In genomic region chr4:57080781-57081650, GRCh38 we compare ENCODE assay signal across 9 cellular contexts. TPM values are rescaled to one million over a fixed set of nuclear protein-coding genes. Genes with fewer than 3 reads are reported as not detected.
DNase-seq lines count a peak whose midpoint lies in the region; ATAC-seq and TF ChIP-seq lines count a peak whose summit lies in the region.
"Had no signal": no experiment of that assay in that cellular context is flagged by ENCODE, and none has a peak within 500 bp of the region (broad histone marks: within the 10 kb centered on the region; RNA-seq: fewer than 3 reads in every experiment).

No MANE protein-coding gene starts in this region.

- H3K27ac ChIP-seq in layer of hippocampus (ENCODE audit: low read depth, low read length) (peak overlapping the region; percentile 59), subcutaneous abdominal adipose tissue (ENCODE audit: low read depth, low read length) (peak overlapping the region; percentile 71)

- CTCF ChIA-PET in activated CD8-positive, alpha-beta T cell treated with anti-CD3 and anti-CD28 coated beads, Interleukin-2, amount 10 ng/mL, durations not matched to agents 7 days and 5 days (lab: Charles Lee) = interaction anchor here (1.3 kb wide), 1 partner anchor 82 kb away, joined by 4 read pairs; no protein-coding TSS in a partner anchor

- H3K27me3 Mint-ChIP-seq in activated CD8-positive, alpha-beta T cell treated with anti-CD3 and anti-CD28 coated beads, Interleukin-2, amount 10 ng/mL, durations not matched to agents 7 days and 5 days (ENCODE audit: low read depth) = peaks cover 29% of the 10 kb centered on the region

- no peaks in the 10 kb centered on the region for H3K36me3 ChIP-seq in subcutaneous abdominal adipose tissue (ENCODE audit: control insufficient read depth in 5 of 5, insufficient read depth in 5 of 5, low read length in 5 of 5)
- H3K36me3 ChIP-seq in HAP-1 (replicated peaks) = no peaks in the 10 kb centered on the region

- H3K36me3 Mint-ChIP-seq in activated CD8-positive, alpha-beta T cell treated with anti-CD3 and anti-CD28 coated beads, Interleukin-2, amount 10 ng/mL, durations not matched to agents 7 days and 5 days (ENCODE audit: low read depth) = no peaks in the 10 kb centered on the region

- H3K4me1 ChIP-seq in subcutaneous abdominal adipose tissue (ENCODE audit: control insufficient read depth in 5 of 5, insufficient read depth in 5 of 5, low read length in 5 of 5) = peaks cover 2 to 38% (median 8%) of the 10 kb centered on the region in 5 donors
- no peaks in the 10 kb centered on the region for H3K4me1 ChIP-seq in HAP-1

- POLR2A ChIA-PET in activated CD8-positive, alpha-beta T cell treated with anti-CD3 and anti-CD28 coated beads, Interleukin-2, amount 10 ng/mL, durations not matched to agents 7 days and 5 days (lab: Charles Lee) = no interaction called here

- H3K4me1 Mint-ChIP-seq in activated CD8-positive, alpha-beta T cell treated with anti-CD3 and anti-CD28 coated beads, Interleukin-2, amount 10 ng/mL, durations not matched to agents 7 days and 5 days (ENCODE audit: low read depth) = no peaks in the 10 kb centered on the region
- H3K4me1 Mint-ChIP-seq: activated CD4-positive, alpha-beta memory T cell treated with anti-CD3 and anti-CD28 coated beads, Interleukin-2, amount 10 ng/mL, durations not matched to agents 7 days and 5 days had no signal

- in situ Hi-C loops in HAP-1 (cut with MboI; ENCODE audit: low sequenced_read_pairs) = no loop called here

- no peak for TF ChIP-seq CTCF in cardiac fibroblast (IDR thresholded peaks at IDR 0.05; ENCODE audit: low read depth, low read length)

- H3K4me3 Mint-ChIP-seq in activated CD8-positive, alpha-beta T cell treated with anti-CD3 and anti-CD28 coated beads, Interleukin-2, amount 10 ng/mL, durations not matched to agents 7 days and 5 days = no peak overlapping the region
- H3K4me3 Mint-ChIP-seq: activated CD4-positive, alpha-beta memory T cell treated with anti-CD3 and anti-CD28 coated beads, Interleukin-2, amount 10 ng/mL, durations not matched to agents 7 days and 5 days had no signal

- ATAC-seq in GM19351 (IDR thresholded peaks at IDR 0.05; ENCODE audit: unreplicated experiment) = no peak
- ATAC-seq in activated CD8-positive, alpha-beta T cell treated with anti-CD3 and anti-CD28 coated beads, Interleukin-2, amount 10 ng/mL, durations not matched to agents 7 days and 5 days = no peak

- DNase-seq in HPDE6-E6E7 (ENCODE audit: extremely low spot score) = peak; percentile 87
- DNase-seq in cardiac fibroblast (ENCODE audit: low read depth in 2 of 2) = peak; percentile 96
- DNase-seq in NCI-H2196 (lab: John Stamatoyannopoulos, UW; ENCODE audit: unreplicated experiment) = no peak
- DNase-seq in activated CD8-positive, alpha-beta T cell treated with anti-CD3 and anti-CD28 coated beads, Interleukin-2, amount 10 ng/mL, durations not matched to agents 7 days and 5 days = no peak
- DNase-seq in HAP-1 (ENCODE audit: low spot score in 2 of 2) = no peak
- DNase-seq: activated CD4-positive, alpha-beta memory T cell treated with anti-CD3 and anti-CD28 coated beads, Interleukin-2, amount 10 ng/mL, durations not matched to agents 7 days and 5 days had no signal

- no peak overlapping the region for H3K27ac Mint-ChIP-seq in activated CD8-positive, alpha-beta T cell treated with anti-CD3 and anti-CD28 coated beads, Interleukin-2, amount 10 ng/mL, durations not matched to agents 7 days and 5 days
- H3K27ac Mint-ChIP-seq: activated CD4-positive, alpha-beta memory T cell treated with anti-CD3 and anti-CD28 coated beads, Interleukin-2, amount 10 ng/mL, durations not matched to agents 7 days and 5 days had no signal

- no peaks in the 10 kb centered on the region for H3K9me3 ChIP-seq in subcutaneous abdominal adipose tissue (ENCODE audit: control insufficient read depth in 5 of 5, low read length in 5 of 5)
- H3K9me3 ChIP-seq in HAP-1 = no peaks in the 10 kb centered on the region

- H3K9me3 Mint-ChIP-seq in activated CD8-positive, alpha-beta T cell treated with anti-CD3 and anti-CD28 coated beads, Interleukin-2, amount 10 ng/mL, durations not matched to agents 7 days and 5 days (ENCODE audit: insufficient read depth) = no peaks in the 10 kb centered on the region
- H3K9me3 Mint-ChIP-seq: activated CD4-positive, alpha-beta memory T cell treated with anti-CD3 and anti-CD28 coated beads, Interleukin-2, amount 10 ng/mL, durations not matched to agents 7 days and 5 days had no signal

- H3K27me3 ChIP-seq in layer of hippocampus (ENCODE audit: control insufficient read depth, insufficient read depth, low read length) (no peaks in the 10 kb centered on the region), subcutaneous abdominal adipose tissue (ENCODE audit: control insufficient read depth in 5 of 5, insufficient read depth in 4 of 5, low read length in 5 of 5) (no peaks in the 10 kb centered on the region), HAP-1 (ENCODE audit: low read depth) (peaks cover 6% of the 10 kb centered on the region)

- H3K9ac ChIP-seq in subcutaneous abdominal adipose tissue (ENCODE audit: low read length in 5 of 5) = peak overlapping the region in 1 of 5 donors; percentile 28

- H3K4me3 ChIP-seq in cardiac fibroblast (replicated peaks in 1 of 2; ENCODE audit: low read depth in 2 of 2, low read length in 2 of 2) (no peak overlapping the region), subcutaneous abdominal adipose tissue (ENCODE audit: low read depth in 1 of 5, low read length in 5 of 5) (no peak overlapping the region), HAP-1 (no peak overlapping the region)

RNA-seq across cellular contexts. Expression of gene IGFBP7, which starts 29.2 kb away (rescaled TPM):
- not detected for total RNA-seq in activated CD8-positive, alpha-beta T cell treated with anti-CD3 and anti-CD28 coated beads, Interleukin-2, amount 10 ng/mL, durations not matched to agents 7 days and 5 days
- total RNA-seq: activated CD4-positive, alpha-beta memory T cell treated with anti-CD3 and anti-CD28 coated beads, Interleukin-2, amount 10 ng/mL, durations not matched to agents 7 days and 5 days had no signal

Comparison
In these comparisons a context has a peak if more than half of its experiments do, and no peak if none do; other contexts are left out.
1. DNase-seq: peak in HPDE6-E6E7 (single experiment) and cardiac fibroblast (2 of 2); none in NCI-H2196 (single experiment), activated CD8-positive, alpha-beta T cell treated with anti-CD3 and anti-CD28 coated beads, Interleukin-2, amount 10 ng/mL, durations not matched to agents 7 days and 5 days (single experiment) and HAP-1 (0 of 2).